12 cellular contexts compared by ENCODE assay signal in genomic region chr22:38413085-38414008, GRCh38. TPM values are rescaled to one million over a fixed set of nuclear protein-coding genes. Genes with fewer than 3 reads are reported as not detected.
DNase-seq lines count a peak whose midpoint lies in the region; ATAC-seq, FAIRE-seq and TF ChIP-seq lines count a peak whose summit lies in the region.
"Had no signal": no experiment of that assay in that cellular context is flagged by ENCODE, and none has a peak within 500 bp of the region (broad histone marks: within the 10 kb centered on the region; RNA-seq: fewer than 3 reads in every experiment).

No MANE protein-coding gene starts in this region.

- no peak overlapping the region for H3K4me3 Mint-ChIP-seq in progenitor cell of endocrine pancreas (ENCODE audit: low read depth)
- H3K4me3 Mint-ChIP-seq: activated CD4-positive, alpha-beta T cell treated with anti-CD3 and anti-CD28 coated beads, Interleukin-2, amount 10 ng/mL, durations not matched to agents 7 days and 5 days; brain; stimulated activated naive CD8-positive, alpha-beta T cell treated with anti-CD3 and anti-CD28 coated beads, Interleukin-15, Interleukin-2, amounts not matched to agents 100 ng/mL and 50 ng/mL, for 24 hours had no signal

- no peak for FAIRE-seq in GM12891 (lab: Jason Lieb, UNC)

- DNase-seq in GM12891 (ENCODE audit: insufficient read length, low spot score) (peak; percentile 14), Peyer's patch (peak in 1 of 3 donors; percentile 51), left cardiac atrium (no peak), Ammon's horn (ENCODE audit: low spot score) (no peak), progenitor cell of endocrine pancreas (ENCODE audit: low spot score, unreplicated experiment) (no peak), SHP77 (lab: John Stamatoyannopoulos, UW) (no peak)
- DNase-seq: NK-92 treated with Interleukin-12 subunit alpha and Interleukin-12 subunit beta, amount 100 ng/mL, for 24 hours had no signal

- H3K27me3 Mint-ChIP-seq in progenitor cell of endocrine pancreas = peaks cover 5% of the 10 kb centered on the region
- H3K27me3 Mint-ChIP-seq: stimulated activated naive CD8-positive, alpha-beta T cell treated with anti-CD3 and anti-CD28 coated beads, Interleukin-15, Interleukin-2, amounts not matched to agents 100 ng/mL and 50 ng/mL, for 24 hours had no signal

- peak overlapping the region in 3 of 4 donors; percentile 30 to 44 (median 41) for H3K4me3 ChIP-seq in Peyer's patch
- H3K4me3 ChIP-seq in skeletal muscle tissue (ENCODE audit: low read length in 3 of 3) = peak overlapping the region; percentile 35 to 49 (median 48)

- H3K27ac ChIP-seq in Peyer's patch (no peak overlapping the region), skeletal muscle tissue (ENCODE audit: low read depth, low read length) (no peak overlapping the region)

- TF ChIP-seq CTCF in Peyer's patch (IDR thresholded peaks at IDR 0.05) (no peak), progenitor cell of endocrine pancreas (IDR thresholded peaks at IDR 0.05; ENCODE audit: unreplicated experiment) (no peak)

- no peaks in the 10 kb centered on the region for H3K36me3 Mint-ChIP-seq in progenitor cell of endocrine pancreas (ENCODE audit: insufficient read depth)

- no peak overlapping the region for H3K9ac ChIP-seq in skeletal muscle tissue (ENCODE audit: low read depth in 1 of 3, low read length in 3 of 3)

- ATAC-seq in left cardiac atrium = peak; percentile 48 to 49
- ATAC-seq in HG03432 (IDR thresholded peaks at IDR 0.05; ENCODE audit: unreplicated experiment) = no peak

- no peak overlapping the region for H3K27ac Mint-ChIP-seq in progenitor cell of endocrine pancreas
- H3K27ac Mint-ChIP-seq: activated CD4-positive, alpha-beta T cell treated with anti-CD3 and anti-CD28 coated beads, Interleukin-2, amount 10 ng/mL, durations not matched to agents 7 days and 5 days; brain; stimulated activated naive CD8-positive, alpha-beta T cell treated with anti-CD3 and anti-CD28 coated beads, Interleukin-15, Interleukin-2, amounts not matched to agents 100 ng/mL and 50 ng/mL, for 24 hours had no signal

- H3K4me1 Mint-ChIP-seq in progenitor cell of endocrine pancreas (ENCODE audit: low read depth) = no peaks in the 10 kb centered on the region

- H3K27me3 ChIP-seq in Peyer's patch (no peaks in the 10 kb centered on the region), skeletal muscle tissue (ENCODE audit: control insufficient read depth in 3 of 3, insufficient read depth in 3 of 3, low read length in 3 of 3) (peaks cover 0 to 4% (median 2%) of the 10 kb centered on the region in 3 donors)

- no peaks in the 10 kb centered on the region for H3K9me3 ChIP-seq in Peyer's patch
- no peaks in the 10 kb centered on the region for H3K9me3 ChIP-seq in skeletal muscle tissue (ENCODE audit: control insufficient read depth in 3 of 3, low read length in 3 of 3)

- H3K9me3 Mint-ChIP-seq in progenitor cell of endocrine pancreas (ENCODE audit: low read depth) = peaks cover 3% of the 10 kb centered on the region
- H3K9me3 Mint-ChIP-seq: activated CD4-positive, alpha-beta T cell treated with anti-CD3 and anti-CD28 coated beads, Interleukin-2, amount 10 ng/mL, durations not matched to agents 7 days and 5 days; stimulated activated naive CD8-positive, alpha-beta T cell treated with anti-CD3 and anti-CD28 coated beads, Interleukin-15, Interleukin-2, amounts not matched to agents 100 ng/mL and 50 ng/mL, for 24 hours had no signal

- H3K4me1 ChIP-seq in Peyer's patch = peaks cover 0 to 14% (median 5%) of the 10 kb centered on the region in 4 donors
- peaks cover 5 to 14% (median 11%) of the 10 kb centered on the region in 3 donors for H3K4me1 ChIP-seq in skeletal muscle tissue (ENCODE audit: control insufficient read depth in 3 of 3, insufficient read depth in 3 of 3, low read length in 3 of 3)

- H3K36me3 ChIP-seq in Peyer's patch (no peaks in the 10 kb centered on the region), skeletal muscle tissue (ENCODE audit: control insufficient read depth in 3 of 3, insufficient read depth in 3 of 3, low read length in 3 of 3) (no peaks in the 10 kb centered on the region)

- intact Hi-C loops in left cardiac atrium (cut with DNase I) = loop anchor here in 1 of 2 donors (5.0 kb wide), 1 partner anchor 44 kb away; the partner anchor contains the start of gene KCNJ4

- TF ChIP-seq POLR2A in GM12891 (IDR thresholded peaks at IDR 0.05; ENCODE audit: low read depth, low read length) (no peak), Peyer's patch (IDR thresholded peaks at IDR 0.05) (no peak)

TF ChIP-seq in GM12891, 5 proteins besides CTCF, POLR2A, EP300 and RAD21:
- TF ChIP-seq SPI1 (IDR thresholded peaks at IDR 0.05; ENCODE audit: low read depth, low read length) = no peak
- no peak for TF ChIP-seq POU2F2 (IDR thresholded peaks at IDR 0.05; ENCODE audit: low read depth, low read length)
- TF ChIP-seq PAX5 (IDR thresholded peaks at IDR 0.05; ENCODE audit: insufficient read depth, low read length, severe bottlenecking) = no peak
- no peak for TF ChIP-seq POLR2AphosphoS5 (IDR thresholded peaks at IDR 0.05; ENCODE audit: low read depth, low read length)
- TF ChIP-seq TAF1 (IDR thresholded peaks at IDR 0.05; ENCODE audit: low read depth, low read length) = no peak

RNA-seq across cellular contexts. Expression of gene KCNJ4, which starts 41.7 kb away (rescaled TPM):
- not detected for polyA plus RNA-seq in GM12891 (2012; ENCODE audit: low read depth, missing spikeins)
- total RNA-seq in Peyer's patch (not detected), left cardiac atrium (10 to 100 TPM in 1 of 2 donors, 1 to 10 TPM in 1; 7.2 to 15.9 TPM), skeletal muscle tissue (not detected), progenitor cell of endocrine pancreas (1.7 and 2.2 TPM in 2 replicates)
- total RNA-seq: activated CD4-positive, alpha-beta T cell treated with anti-CD3 and anti-CD28 coated beads, Interleukin-2, amount 10 ng/mL, durations not matched to agents 7 days and 5 days had no signal

RNA-seq across cellular contexts. Expression of gene KDELR3, which starts 54.5 kb away (rescaled TPM):
- polyA plus RNA-seq in GM12891 (2012; ENCODE audit: low read depth, missing spikeins) = 0.69 TPM
- total RNA-seq in Peyer's patch = 10 to 100 TPM in 3 of 4 donors, 1 to 10 TPM in 1; 2.5 to 20.0 (median 16.6) TPM
- 10 to 100 TPM in 1 of 2 donors, 1 to 10 TPM in 1; 9.2 to 10.1 TPM for total RNA-seq in left cardiac atrium
- total RNA-seq in skeletal muscle tissue = 32.9 TPM
- total RNA-seq in progenitor cell of endocrine pancreas = 5.7 and 6.3 TPM in 2 replicates
